Comparison of ENCODE assay signal across 9 cellular contexts in the genomic region with DNA sequence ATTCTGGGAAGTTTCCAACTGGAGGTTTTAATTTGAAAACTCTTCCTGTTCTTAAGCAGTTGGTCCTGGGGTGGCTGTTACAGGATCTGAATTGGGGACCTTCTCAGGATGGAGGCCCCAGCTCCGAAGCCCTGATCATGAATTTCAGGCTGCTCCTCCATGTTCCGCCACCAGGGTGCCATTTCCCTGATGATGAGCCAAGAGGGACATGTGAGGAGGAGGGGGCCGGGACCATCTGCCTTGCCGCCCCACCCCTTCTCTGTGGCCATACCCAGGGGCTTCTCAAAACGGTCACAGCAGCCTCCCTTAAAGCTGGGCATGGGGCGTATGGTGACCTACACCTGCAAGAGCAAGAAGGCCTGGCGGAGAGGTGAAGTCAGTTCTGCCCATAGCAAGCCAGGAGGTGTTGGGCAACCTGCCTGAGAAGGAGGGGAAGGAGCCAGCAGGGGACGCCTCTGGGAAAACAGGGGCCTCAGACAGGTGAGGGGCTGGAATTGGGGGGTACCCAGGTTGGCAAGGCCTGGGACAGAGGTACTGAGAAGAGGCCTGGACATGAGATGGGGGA. TPM values are rescaled to one million over a fixed set of nuclear protein-coding genes. Genes with fewer than 3 reads are reported as not detected.
DNase-seq lines count a peak whose midpoint lies in the region; ATAC-seq, FAIRE-seq and TF ChIP-seq lines count a peak whose summit lies in the region.
"Had no signal": no experiment of that assay in that cellular context is flagged by ENCODE, and none has a peak within 500 bp of the region (broad histone marks: within the 10 kb centered on the region; RNA-seq: fewer than 3 reads in every experiment).

No MANE protein-coding gene starts in this region.

- 81 to 82% methylated on average over 8 of the region's 8 CpGs for WGBS in testis, 2 donors

- H3K9me3 Mint-ChIP-seq in effector memory CD8-positive, alpha-beta T cell = no peaks in the 10 kb centered on the region

- H3K36me3 ChIP-seq in left ventricle myocardium inferior (no peaks in the 10 kb centered on the region), testis (ENCODE audit: low read depth, missing control alignments) (no peaks in the 10 kb centered on the region)

- H3K27me3 ChIP-seq in left ventricle myocardium inferior (ENCODE audit: low read depth) (no peaks in the 10 kb centered on the region), testis (no peaks in the 10 kb centered on the region)

- peak overlapping the region; percentile 35 to 76 for H3K27ac Mint-ChIP-seq in effector memory CD8-positive, alpha-beta T cell

- TF ChIP-seq POLR2A in testis (IDR thresholded peaks at IDR 0.05) (no peak), H54 (IDR thresholded peaks at IDR 0.05; ENCODE audit: low read depth, low read length) (no peak)

- no peak for FAIRE-seq in H54 (lab: Jason Lieb, UNC)

- no peak overlapping the region for H3K27ac ChIP-seq in left ventricle myocardium inferior (replicated peaks)
- H3K27ac ChIP-seq in testis = no peak overlapping the region

- H3K9me3 ChIP-seq in left ventricle myocardium inferior (replicated peaks) (no peaks in the 10 kb centered on the region), testis (no peaks in the 10 kb centered on the region)

- H3K4me1 ChIP-seq in left ventricle myocardium inferior (peaks cover 40% of the 10 kb centered on the region), testis (peaks cover 20% of the 10 kb centered on the region)

- H3K4me3 Mint-ChIP-seq in effector memory CD8-positive, alpha-beta T cell = no peak overlapping the region

- H3K4me3 ChIP-seq in left ventricle myocardium inferior (no peak overlapping the region), testis (no peak overlapping the region)

- intact Hi-C loops in left ventricle myocardium inferior (cut with micrococcal nuclease) (loop anchor here (10.0 kb wide), 1 partner anchor 91 kb away; no protein-coding TSS in a partner anchor), cardiac septum (cut with DNase I) (loop anchor here (2.0 kb wide), 1 partner anchor 179 kb away; no protein-coding TSS in a partner anchor), testis (cut with DNase I; ENCODE audit: low total_unique reads) (loop anchor here (10.0 kb wide), 1 partner anchor 571 kb away; no protein-coding TSS in a partner anchor)

- H3K4me1 Mint-ChIP-seq in effector memory CD8-positive, alpha-beta T cell (ENCODE audit: low read depth in 2 of 2) = peaks cover 22 to 24% of the 10 kb centered on the region in 2 donors

- ATAC-seq in effector memory CD8-positive, alpha-beta T cell (replicated peaks) = no peak
- no peak for ATAC-seq in HG03520 (IDR thresholded peaks at IDR 0.05; ENCODE audit: unreplicated experiment)

- H3K27me3 Mint-ChIP-seq in effector memory CD8-positive, alpha-beta T cell = no peaks in the 10 kb centered on the region

- TF ChIP-seq CTCF in left ventricle myocardium inferior (IDR thresholded peaks at IDR 0.05; ENCODE audit: borderline replicate concordance) (peak; percentile 24), testis (IDR thresholded peaks at IDR 0.05) (peak; percentile 11 to 38 (median 33))

- peaks cover 5% of the 10 kb centered on the region for H3K36me3 Mint-ChIP-seq in effector memory CD8-positive, alpha-beta T cell (ENCODE audit: insufficient read depth)

- DNase-seq in left ventricle myocardium inferior = no peak
- no peak for DNase-seq in cardiac septum (ENCODE audit: low spot score)
- peak; percentile 67 for DNase-seq in NCI-H69 (lab: John Stamatoyannopoulos, UW)
- DNase-seq in effector memory CD8-positive, alpha-beta T cell = no peak
- no peak for DNase-seq in testis
- no peak for DNase-seq in cerebellar cortex (ENCODE audit: low spot score)
- no peak for DNase-seq in H54 (ENCODE audit: insufficient read length, low spot score)
- DNase-seq: activated CD4-positive, alpha-beta T cell treated with anti-CD3 and anti-CD28 coated beads for 1 hour had no signal

RNA-seq across cellular contexts. Expression of a gene that starts 3.6 kb away (rescaled TPM):
- total RNA-seq in left ventricle myocardium inferior = 19.7 TPM
- total RNA-seq in cardiac septum = 18.8 TPM
- total RNA-seq in testis = 10 to 100 TPM; 13.1 to 14.8 TPM
- 17.3 TPM for polyA plus RNA-seq in testis (ENCODE audit: insufficient read depth, low read depth, low replicate concordance)

RNA-seq across cellular contexts. Expression of a gene that starts 37.4 kb away (rescaled TPM):
- 5.6 TPM for total RNA-seq in left ventricle myocardium inferior
- total RNA-seq in cardiac septum = 6.9 TPM
- 100 to 1,000 TPM in 1 of 2 donors, 10 to 100 TPM in 1; 80.3 to 146 TPM for total RNA-seq in testis
- polyA plus RNA-seq in testis (ENCODE audit: insufficient read depth, low read depth, low replicate concordance) = 58.2 TPM

Comparison
In these comparisons a context has a peak if more than half of its experiments do, and no peak if none do; other contexts are left out.
1. RNA of a gene that starts 37.4 kb away (total RNA-seq): 80.3 to 146 TPM in testis; 6.9 TPM in cardiac septum (single experiment) and 5.6 TPM in left ventricle myocardium inferior (single experiment); every median in the first group is over 10 times any median in the second.